ENCODE assay signal across 8 cellular contexts in the genomic region with DNA sequence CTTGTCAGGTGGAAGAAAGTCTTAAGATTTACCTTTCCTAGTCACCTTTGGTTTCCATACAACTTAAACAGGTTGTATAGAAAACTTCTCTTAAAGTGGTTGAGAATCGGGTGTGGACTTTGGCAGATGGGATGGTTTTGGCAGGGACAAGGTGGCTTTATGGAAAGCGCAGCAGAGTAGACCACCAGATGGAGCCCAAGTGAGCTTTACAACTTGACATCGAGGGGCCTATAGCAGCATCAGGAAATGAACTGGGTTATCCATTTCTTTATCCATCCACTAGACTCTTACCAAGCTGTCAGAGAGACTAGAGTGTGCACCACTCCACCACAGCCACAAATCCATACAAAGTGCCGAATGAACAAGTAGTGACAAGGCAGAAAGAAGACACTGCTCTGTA.
A peak's percentile ranks its signal among the peaks of the same experiment; 100 is the strongest.
DNase-seq lines count a peak whose midpoint lies in the region; ATAC-seq and TF ChIP-seq lines count a peak whose summit lies in the region.

No MANE protein-coding gene starts in this region.

- H3K36me3 Mint-ChIP-seq in activated CD8-positive, alpha-beta T cell treated with anti-CD3 and anti-CD28 coated beads, Interleukin-2, amount 10 ng/mL, durations not matched to agents 7 days and 5 days (ENCODE audit: low read depth), result no peaks in the 10 kb centered on the region

- H3K27ac Mint-ChIP-seq in activated CD8-positive, alpha-beta T cell treated with anti-CD3 and anti-CD28 coated beads, Interleukin-2, amount 10 ng/mL, durations not matched to agents 7 days and 5 days, result no peak overlapping the region

- H3K36me3 ChIP-seq in GM06990 (ENCODE audit: control insufficient read depth, insufficient read depth, low read length), result no peaks in the 10 kb centered on the region

- no peaks in the 10 kb centered on the region for H3K9me3 Mint-ChIP-seq in activated CD8-positive, alpha-beta T cell treated with anti-CD3 and anti-CD28 coated beads, Interleukin-2, amount 10 ng/mL, durations not matched to agents 7 days and 5 days (ENCODE audit: insufficient read depth)

- CTCF ChIA-PET in activated CD8-positive, alpha-beta T cell treated with anti-CD3 and anti-CD28 coated beads, Interleukin-2, amount 10 ng/mL, durations not matched to agents 7 days and 5 days (lab: Charles Lee), result interaction anchor here (0.6 to 3.2 kb wide), 53 partner anchors 10 to 978 kb away, joined by 3 to 37 read pairs (median 5); a partner anchor contains a TSS

- POLR2A ChIA-PET in activated CD8-positive, alpha-beta T cell treated with anti-CD3 and anti-CD28 coated beads, Interleukin-2, amount 10 ng/mL, durations not matched to agents 7 days and 5 days (lab: Charles Lee), result interaction anchor here (0.6 to 1.6 kb wide), 8 partner anchors 10 to 86 kb away, joined by 3 to 6 read pairs (median 4); a partner anchor contains a TSS

- no peak overlapping the region for H3K4me3 ChIP-seq in GM06990 (replicated peaks; ENCODE audit: low read depth, low read length)
- no peak overlapping the region for H3K4me3 ChIP-seq in foreskin fibroblast (ENCODE audit: low read depth in 1 of 2, low read length in 2 of 2)

- no peaks in the 10 kb centered on the region for H3K27me3 ChIP-seq in GM06990 (replicated peaks; ENCODE audit: control insufficient read depth, insufficient read depth, low read length)

- H3K27me3 Mint-ChIP-seq in activated CD8-positive, alpha-beta T cell treated with anti-CD3 and anti-CD28 coated beads, Interleukin-2, amount 10 ng/mL, durations not matched to agents 7 days and 5 days (ENCODE audit: low read depth), result no peaks in the 10 kb centered on the region

- ATAC-seq in activated CD8-positive, alpha-beta T cell treated with anti-CD3 and anti-CD28 coated beads, Interleukin-2, amount 10 ng/mL, durations not matched to agents 7 days and 5 days, result peak; percentile 90
- no peak for ATAC-seq in HG03442 (IDR thresholded peaks at IDR 0.05; ENCODE audit: unreplicated experiment)

- no peak overlapping the region for H3K4me3 Mint-ChIP-seq in activated CD8-positive, alpha-beta T cell treated with anti-CD3 and anti-CD28 coated beads, Interleukin-2, amount 10 ng/mL, durations not matched to agents 7 days and 5 days

- peak; percentile 70 for TF ChIP-seq CTCF in GM06990 (IDR thresholded peaks at IDR 0.05; ENCODE audit: insufficient read depth, low read length, poor library complexity, severe bottlenecking)
- peak; percentile 11 for TF ChIP-seq CTCF in foreskin fibroblast (IDR thresholded peaks at IDR 0.05; ENCODE audit: low read depth, low read length)

- peaks cover 44% of the 10 kb centered on the region for H3K4me1 Mint-ChIP-seq in activated CD8-positive, alpha-beta T cell treated with anti-CD3 and anti-CD28 coated beads, Interleukin-2, amount 10 ng/mL, durations not matched to agents 7 days and 5 days (ENCODE audit: low read depth)

- DNase-seq in GM06990 (ENCODE audit: extremely low read depth, insufficient read length) (no peak), H4 (ENCODE audit: low spot score) (peak; percentile 42), NCI-H2171 (lab: John Stamatoyannopoulos, UW) (peak; percentile 35), foreskin fibroblast (peak in 1 of 2 donors; percentile 19), renal cortical epithelial cell (ENCODE audit: low read depth) (peak; percentile 33), NCI-H187 treated with DMSO at 0.1 percent for 48 hours (lab: John Stamatoyannopoulos, UW) (no peak)
- peak; percentile 71 for DNase-seq in activated CD8-positive, alpha-beta T cell treated with anti-CD3 and anti-CD28 coated beads, Interleukin-2, amount 10 ng/mL, durations not matched to agents 7 days and 5 days

Comparison
In these comparisons a context has a peak if more than half of its experiments do, and no peak if none do; other contexts are left out.
1. DNase-seq: peak in H4 (single experiment), NCI-H2171 (single experiment), activated CD8-positive, alpha-beta T cell treated with anti-CD3 and anti-CD28 coated beads, Interleukin-2, amount 10 ng/mL, durations not matched to agents 7 days and 5 days (single experiment) and renal cortical epithelial cell (single experiment); none in GM06990 (single experiment) and NCI-H187 treated with DMSO at 0.1 percent for 48 hours (single experiment).